In genomic region chr17:2027528-2028233, GRCh38 we compare ENCODE assay signal across 1 cellular context.
TF ChIP-seq lines count a peak whose summit lies in the region.

No MANE protein-coding gene starts in this region.

TF ChIP-seq in HEK293, 187 proteins besides CTCF, POLR2A, EP300 and RAD21 (continued from another document):
- no peak for TF ChIP-seq ZNF837 (tag by site-specific recombination; IDR thresholded peaks at IDR 0.05)
- no peak for TF ChIP-seq MZF1 (tag by site-specific recombination; IDR thresholded peaks at IDR 0.05; ENCODE audit: borderline replicate concordance)
- no peak for TF ChIP-seq BCL6B (tag by site-specific recombination; IDR thresholded peaks at IDR 0.05)
- peak; percentile 98 for TF ChIP-seq EGR2 (tag by site-specific recombination; IDR thresholded peaks at IDR 0.05; ENCODE audit: low read depth)
- TF ChIP-seq AEBP2 (tag by site-specific recombination; IDR thresholded peaks at IDR 0.05; ENCODE audit: borderline replicate concordance) = no peak
- no peak for TF ChIP-seq GLI4 (tag by site-specific recombination; IDR thresholded peaks at IDR 0.05)
- no peak for TF ChIP-seq ZNF544 (tag by site-specific recombination; IDR thresholded peaks at IDR 0.05)
- TF ChIP-seq KLF1 (tag by site-specific recombination; IDR thresholded peaks at IDR 0.05) = 0 out of 2 replicates have a peak, but pooled peaks have one; percentile 19
- peak; percentile 30; the same call in 1 of the 2 replicates for TF ChIP-seq PATZ1 (tag by site-specific recombination; IDR thresholded peaks at IDR 0.05)
- no peak for TF ChIP-seq KLF7 (tag by site-specific recombination; IDR thresholded peaks at IDR 0.05; ENCODE audit: borderline replicate concordance)
- TF ChIP-seq ZNF311 (tag by site-specific recombination; IDR thresholded peaks at IDR 0.05; ENCODE audit: borderline replicate concordance) = no peak
